24 cellular contexts compared by ENCODE assay signal in genomic region chr5:126268697-126269315, GRCh38.
"Had no signal": no experiment of that assay in that cellular context is flagged by ENCODE, and none has a peak within 500 bp of the region (broad histone marks: within the 10 kb centered on the region; RNA-seq: fewer than 3 reads in every experiment).

No MANE protein-coding gene starts in this region.

- H3K9me3 ChIP-seq: gastroesophageal sphincter, thoracic aorta, upper lobe of right lung had no signal

- H3K9ac ChIP-seq: neural progenitor cell had no signal

- H3K27ac Mint-ChIP-seq: activated CD4-positive, alpha-beta T cell treated with anti-CD3 and anti-CD28 coated beads, Interleukin-2, amount 10 ng/mL, durations not matched to agents 7 days and 5 days; activated CD8-positive, alpha-beta T cell treated with anti-CD3 and anti-CD28 coated beads, Interleukin-2, amount 10 ng/mL, durations not matched to agents 7 days and 5 days; activated naive CD4-positive, alpha-beta T cell treated with anti-CD3 and anti-CD28 coated beads for 36 hours; activated naive CD8-positive, alpha-beta T cell treated with anti-CD3 and anti-CD28 coated beads, Interleukin-2, amount 50 U/mL, for 24 hours; activated T-cell treated with anti-CD3 and anti-CD28 coated beads, Interleukin-2, amount 50 U/mL, for 24 hours; immature natural killer cell; naive thymus-derived CD4-positive, alpha-beta T cell; neural progenitor cell; stimulated activated effector memory CD8-positive, alpha-beta T cell treated with anti-CD3 and anti-CD28 coated beads, Interleukin-12 subunit alpha, Interleukin-12 subunit beta, amount 100 ng/mL, for 72 hours; T-helper 2 cell treated with Interferon-gamma antibody and Interleukin-4, amounts not matched to agents 5 μg/mL and 100 μg/mL, for 36 hours had no signal

- H2AFZ ChIP-seq: neural progenitor cell had no signal

- H3K4me3 Mint-ChIP-seq: activated CD4-positive, alpha-beta T cell treated with anti-CD3 and anti-CD28 coated beads, Interleukin-2, amount 10 ng/mL, durations not matched to agents 7 days and 5 days; activated CD8-positive, alpha-beta T cell treated with anti-CD3 and anti-CD28 coated beads, Interleukin-2, amount 10 ng/mL, durations not matched to agents 7 days and 5 days; activated naive CD4-positive, alpha-beta T cell treated with anti-CD3 and anti-CD28 coated beads for 36 hours; activated naive CD8-positive, alpha-beta T cell treated with anti-CD3 and anti-CD28 coated beads, Interleukin-2, amount 50 U/mL, for 24 hours; activated T-cell treated with anti-CD3 and anti-CD28 coated beads, Interleukin-2, amount 50 U/mL, for 24 hours; immature natural killer cell; naive thymus-derived CD4-positive, alpha-beta T cell; neural progenitor cell; stimulated activated effector memory CD8-positive, alpha-beta T cell treated with anti-CD3 and anti-CD28 coated beads, Interleukin-12 subunit alpha, Interleukin-12 subunit beta, amount 100 ng/mL, for 72 hours; T-helper 2 cell treated with Interferon-gamma antibody and Interleukin-4, amounts not matched to agents 5 μg/mL and 100 μg/mL, for 36 hours had no signal

- H3K27me3 Mint-ChIP-seq: activated CD4-positive, alpha-beta T cell treated with anti-CD3 and anti-CD28 coated beads, Interleukin-2, amount 10 ng/mL, durations not matched to agents 7 days and 5 days; activated naive CD8-positive, alpha-beta T cell treated with anti-CD3 and anti-CD28 coated beads, Interleukin-2, amount 50 U/mL, for 24 hours; activated T-cell treated with anti-CD3 and anti-CD28 coated beads, Interleukin-2, amount 50 U/mL, for 24 hours; naive thymus-derived CD4-positive, alpha-beta T cell had no signal

- H3K4me2 ChIP-seq: neural progenitor cell had no signal

- H3K36me3 Mint-ChIP-seq: immature natural killer cell; naive thymus-derived CD4-positive, alpha-beta T cell; neural progenitor cell; stimulated activated effector memory CD8-positive, alpha-beta T cell treated with anti-CD3 and anti-CD28 coated beads, Interleukin-12 subunit alpha, Interleukin-12 subunit beta, amount 100 ng/mL, for 72 hours had no signal

- H3K4me3 ChIP-seq: gastroesophageal sphincter, heart left ventricle, neural progenitor cell, thoracic aorta, upper lobe of right lung had no signal

- DNase-seq: activated CD4-positive, alpha-beta T cell treated with anti-CD3 and anti-CD28 coated beads, Interleukin-2, amount 10 ng/mL, durations not matched to agents 7 days and 5 days; activated CD8-positive, alpha-beta T cell treated with anti-CD3 and anti-CD28 coated beads, Interleukin-2, amount 10 ng/mL, durations not matched to agents 7 days and 5 days; activated naive CD4-positive, alpha-beta T cell treated with anti-CD3 and anti-CD28 coated beads for 36 hours; activated naive CD8-positive, alpha-beta T cell treated with anti-CD3 and anti-CD28 coated beads, Interleukin-2, amount 50 U/mL, for 24 hours; activated T-cell treated with anti-CD3 and anti-CD28 coated beads, Interleukin-2, amount 50 U/mL, for 24 hours; aorta; effector CD4-positive, alpha-beta T cell; heart left ventricle; immature natural killer cell; kidney glomerular epithelial cell; mesenchymal stem cell; naive thymus-derived CD4-positive, alpha-beta T cell; stimulated activated CD4-positive, alpha-beta T cell treated with anti-CD3 and anti-CD28 coated beads, Interleukin-4, amount 100 ng/mL, for 24 hours; upper lobe of right lung had no signal

- H3K4me1 Mint-ChIP-seq: activated CD4-positive, alpha-beta T cell treated with anti-CD3 and anti-CD28 coated beads, Interleukin-2, amount 10 ng/mL, durations not matched to agents 7 days and 5 days; activated naive CD8-positive, alpha-beta T cell treated with anti-CD3 and anti-CD28 coated beads, Interleukin-2, amount 50 U/mL, for 24 hours; immature natural killer cell; naive thymus-derived CD4-positive, alpha-beta T cell; stimulated activated effector memory CD8-positive, alpha-beta T cell treated with anti-CD3 and anti-CD28 coated beads, Interleukin-12 subunit alpha, Interleukin-12 subunit beta, amount 100 ng/mL, for 72 hours had no signal

- H3K9me3 Mint-ChIP-seq: activated CD4-positive, alpha-beta T cell treated with anti-CD3 and anti-CD28 coated beads, Interleukin-2, amount 10 ng/mL, durations not matched to agents 7 days and 5 days; activated naive CD4-positive, alpha-beta T cell treated with anti-CD3 and anti-CD28 coated beads for 36 hours; activated naive CD8-positive, alpha-beta T cell treated with anti-CD3 and anti-CD28 coated beads, Interleukin-2, amount 50 U/mL, for 24 hours; activated T-cell treated with anti-CD3 and anti-CD28 coated beads, Interleukin-2, amount 50 U/mL, for 24 hours; naive thymus-derived CD4-positive, alpha-beta T cell; stimulated activated effector memory CD8-positive, alpha-beta T cell treated with anti-CD3 and anti-CD28 coated beads, Interleukin-12 subunit alpha, Interleukin-12 subunit beta, amount 100 ng/mL, for 72 hours; T-helper 2 cell treated with Interferon-gamma antibody and Interleukin-4, amounts not matched to agents 5 μg/mL and 100 μg/mL, for 36 hours had no signal

- H3K27me3 ChIP-seq: gastroesophageal sphincter, heart left ventricle, neural progenitor cell, upper lobe of right lung had no signal

- H3K36me3 ChIP-seq: gastroesophageal sphincter, heart left ventricle, neural progenitor cell, thoracic aorta, upper lobe of right lung had no signal

- H3K27ac ChIP-seq: gastroesophageal sphincter, heart left ventricle, neural progenitor cell, thoracic aorta, upper lobe of right lung had no signal

- H3K4me1 ChIP-seq: gastroesophageal sphincter, upper lobe of right lung had no signal

- FAIRE-seq: bronchial epithelial cell, TTC549 had no signal

- ATAC-seq: activated CD4-positive, CD25-positive, alpha-beta regulatory T cell treated with anti-CD3 and anti-CD28 coated beads, Interleukin-2, amount 50 U/mL, for 24 hours; activated CD8-positive, alpha-beta T cell treated with anti-CD3 and anti-CD28 coated beads, Interleukin-2, amount 10 ng/mL, durations not matched to agents 7 days and 5 days; activated naive CD8-positive, alpha-beta T cell treated with anti-CD3 and anti-CD28 coated beads, Interleukin-2, amount 50 U/mL, for 24 hours; esophagus mucosa; gastroesophageal sphincter; heart left ventricle; naive thymus-derived CD4-positive, alpha-beta T cell; sciatic nerve; stimulated activated effector memory CD8-positive, alpha-beta T cell treated with anti-CD3 and anti-CD28 coated beads, Interleukin-12 subunit alpha, Interleukin-12 subunit beta, amount 100 ng/mL, for 72 hours; upper lobe of right lung had no signal
